8 cellular contexts compared by ENCODE assay signal in genomic region chr6:33314943-33315752, GRCh38. TPM values are rescaled to one million over a fixed set of nuclear protein-coding genes. Genes with fewer than 3 reads are reported as not detected.
DNase-seq lines count a peak whose midpoint lies in the region; ATAC-seq and TF ChIP-seq lines count a peak whose summit lies in the region.

No MANE protein-coding gene starts in this region.

- no peak for TF ChIP-seq CTCF in glutamatergic neuron (IDR thresholded peaks at IDR 0.05; ENCODE audit: partially characterized antibody, unreplicated experiment)

- POLR2A ChIA-PET in activated CD4-positive, alpha-beta memory T cell treated with anti-CD3 and anti-CD28 coated beads, Interleukin-2, amount 10 ng/mL, durations not matched to agents 7 days and 5 days (lab: Charles Lee) = interaction anchor here (1.9 to 2.0 kb wide), 2 partner anchors 26 to 29 kb away, joined by 5 to 7 read pairs; partner anchors contain the start of gene WDR46

- intact Hi-C loops in activated naive CD4-positive, alpha-beta T cell treated with anti-CD3 and anti-CD28 coated beads for 36 hours (cut with micrococcal nuclease) = loop anchor here (1.0 to 10.0 kb wide), 9 partner anchors 8 to 470 kb away; partner anchors contain the start of genes PSMB8 and VPS52
- intact Hi-C loops in sciatic nerve (cut with DNase I) = no loop called here

- peak overlapping the region; percentile 99 for H3K27ac Mint-ChIP-seq in activated naive CD4-positive, alpha-beta T cell treated with anti-CD3 and anti-CD28 coated beads for 36 hours
- H3K27ac Mint-ChIP-seq in activated CD4-positive, alpha-beta memory T cell treated with anti-CD3 and anti-CD28 coated beads, Interleukin-2, amount 10 ng/mL, durations not matched to agents 7 days and 5 days = peak overlapping the region; percentile 91
- no peak overlapping the region for H3K27ac Mint-ChIP-seq in glutamatergic neuron (ENCODE audit: unreplicated experiment)

- CTCF ChIA-PET in activated naive CD4-positive, alpha-beta T cell treated with anti-CD3 and anti-CD28 coated beads for 36 hours (lab: Charles Lee) = no interaction called here
- CTCF ChIA-PET in activated CD4-positive, alpha-beta memory T cell treated with anti-CD3 and anti-CD28 coated beads, Interleukin-2, amount 10 ng/mL, durations not matched to agents 7 days and 5 days (lab: Charles Lee) = no interaction called here

- ATAC-seq in sciatic nerve (peak; percentile 1), HG02884 (IDR thresholded peaks at IDR 0.05; ENCODE audit: unreplicated experiment) (no peak)

- no peaks in the 10 kb centered on the region for H3K9me3 Mint-ChIP-seq in activated naive CD4-positive, alpha-beta T cell treated with anti-CD3 and anti-CD28 coated beads for 36 hours
- H3K9me3 Mint-ChIP-seq in activated CD4-positive, alpha-beta memory T cell treated with anti-CD3 and anti-CD28 coated beads, Interleukin-2, amount 10 ng/mL, durations not matched to agents 7 days and 5 days = no peaks in the 10 kb centered on the region
- H3K9me3 Mint-ChIP-seq in glutamatergic neuron (ENCODE audit: unreplicated experiment) = peaks cover 11% of the 10 kb centered on the region

- no peak for DNase-seq in activated naive CD4-positive, alpha-beta T cell treated with anti-CD3 and anti-CD28 coated beads for 36 hours
- DNase-seq in activated naive CD4-positive, alpha-beta T cell treated with Interleukin-2 at 50 U/mL for 16 hours = no peak
- DNase-seq in activated CD4-positive, alpha-beta memory T cell treated with anti-CD3 and anti-CD28 coated beads, Interleukin-2, amount 10 ng/mL, durations not matched to agents 7 days and 5 days = no peak
- DNase-seq in glutamatergic neuron (no peak), sciatic nerve (ENCODE audit: low spot score) (peak; percentile 81), ACHN (no peak), iPS-NIHi11 (ENCODE audit: low spot score) (no peak)

- H3K36me3 Mint-ChIP-seq in activated naive CD4-positive, alpha-beta T cell treated with anti-CD3 and anti-CD28 coated beads for 36 hours (ENCODE audit: low read depth) = peaks cover 41% of the 10 kb centered on the region
- H3K36me3 Mint-ChIP-seq in activated CD4-positive, alpha-beta memory T cell treated with anti-CD3 and anti-CD28 coated beads, Interleukin-2, amount 10 ng/mL, durations not matched to agents 7 days and 5 days (ENCODE audit: low read depth) = peaks cover 69% of the 10 kb centered on the region
- no peaks in the 10 kb centered on the region for H3K36me3 Mint-ChIP-seq in glutamatergic neuron (ENCODE audit: unreplicated experiment)

- H3K4me3 Mint-ChIP-seq in activated naive CD4-positive, alpha-beta T cell treated with anti-CD3 and anti-CD28 coated beads for 36 hours = peak overlapping the region; percentile 99
- H3K4me3 Mint-ChIP-seq in activated CD4-positive, alpha-beta memory T cell treated with anti-CD3 and anti-CD28 coated beads, Interleukin-2, amount 10 ng/mL, durations not matched to agents 7 days and 5 days = peak overlapping the region; percentile 87
- H3K4me3 Mint-ChIP-seq in glutamatergic neuron (ENCODE audit: unreplicated experiment) = peak overlapping the region; percentile 73

- H3K27me3 Mint-ChIP-seq in activated naive CD4-positive, alpha-beta T cell treated with anti-CD3 and anti-CD28 coated beads for 36 hours (ENCODE audit: low read depth) = no peaks in the 10 kb centered on the region
- no peaks in the 10 kb centered on the region for H3K27me3 Mint-ChIP-seq in activated CD4-positive, alpha-beta memory T cell treated with anti-CD3 and anti-CD28 coated beads, Interleukin-2, amount 10 ng/mL, durations not matched to agents 7 days and 5 days
- H3K27me3 Mint-ChIP-seq in glutamatergic neuron (ENCODE audit: unreplicated experiment) = peaks cover 10% of the 10 kb centered on the region

- peaks cover 69% of the 10 kb centered on the region for H3K4me1 Mint-ChIP-seq in activated naive CD4-positive, alpha-beta T cell treated with anti-CD3 and anti-CD28 coated beads for 36 hours (ENCODE audit: low read depth)
- H3K4me1 Mint-ChIP-seq in activated CD4-positive, alpha-beta memory T cell treated with anti-CD3 and anti-CD28 coated beads, Interleukin-2, amount 10 ng/mL, durations not matched to agents 7 days and 5 days = peaks cover 75% of the 10 kb centered on the region
- H3K4me1 Mint-ChIP-seq in glutamatergic neuron (ENCODE audit: low read depth, unreplicated experiment) = peaks cover 17% of the 10 kb centered on the region

- in situ Hi-C loops in ACHN (cut with HindIII; ENCODE audit: low pct_ligation_motif_present, low pct_unique_long_range_greater_than_20kb, low sequenced_read_pairs) = no loop called here

RNA-seq across cellular contexts. Expression of gene TAPBP, which starts 1.3 kb away (rescaled TPM):
- total RNA-seq in activated naive CD4-positive, alpha-beta T cell treated with anti-CD3 and anti-CD28 coated beads for 36 hours = 100 to 1,000 TPM; 184 TPM
- total RNA-seq in activated CD4-positive, alpha-beta memory T cell treated with anti-CD3 and anti-CD28 coated beads, Interleukin-2, amount 10 ng/mL, durations not matched to agents 7 days and 5 days = 100 to 1,000 TPM; 243 to 249 TPM
- total RNA-seq in glutamatergic neuron (ENCODE audit: unreplicated experiment) (4.7 TPM), sciatic nerve (85.5 TPM)

RNA-seq across cellular contexts. Expression of gene ZBTB22, which starts 2.4 kb away (rescaled TPM):
- 1 to 10 TPM; 8.8 to 9.0 TPM for total RNA-seq in activated naive CD4-positive, alpha-beta T cell treated with anti-CD3 and anti-CD28 coated beads for 36 hours
- total RNA-seq in activated CD4-positive, alpha-beta memory T cell treated with anti-CD3 and anti-CD28 coated beads, Interleukin-2, amount 10 ng/mL, durations not matched to agents 7 days and 5 days = 10 to 100 TPM; 16.5 to 18.0 TPM
- total RNA-seq in glutamatergic neuron (ENCODE audit: unreplicated experiment) = 21.7 TPM
- 23.2 TPM for total RNA-seq in sciatic nerve

RNA-seq across cellular contexts. Expression of gene DAXX, which starts 7.6 kb away (rescaled TPM):
- 10 to 100 TPM; 48.1 to 55.1 TPM for total RNA-seq in activated naive CD4-positive, alpha-beta T cell treated with anti-CD3 and anti-CD28 coated beads for 36 hours
- 100 to 1,000 TPM in 1 of 2 experiments, 10 to 100 TPM in 1; 95.7 to 103 TPM for total RNA-seq in activated CD4-positive, alpha-beta memory T cell treated with anti-CD3 and anti-CD28 coated beads, Interleukin-2, amount 10 ng/mL, durations not matched to agents 7 days and 5 days
- total RNA-seq in glutamatergic neuron (ENCODE audit: unreplicated experiment) (37.1 TPM), sciatic nerve (35.9 TPM)

RNA-seq across cellular contexts. Expression of gene RGL2, which starts 16.4 kb away (rescaled TPM):
- 10 to 100 TPM; 23.8 to 27.8 TPM for total RNA-seq in activated naive CD4-positive, alpha-beta T cell treated with anti-CD3 and anti-CD28 coated beads for 36 hours
- 10 to 100 TPM; 44.3 to 45.1 TPM for total RNA-seq in activated CD4-positive, alpha-beta memory T cell treated with anti-CD3 and anti-CD28 coated beads, Interleukin-2, amount 10 ng/mL, durations not matched to agents 7 days and 5 days
- 61.3 TPM for total RNA-seq in glutamatergic neuron (ENCODE audit: unreplicated experiment)
- total RNA-seq in sciatic nerve = 83.5 TPM

RNA-seq across cellular contexts. Expression of gene PFDN6, which starts 25.7 kb away (rescaled TPM):
- total RNA-seq in activated naive CD4-positive, alpha-beta T cell treated with anti-CD3 and anti-CD28 coated beads for 36 hours = 10 to 100 TPM; 67.9 to 81.3 TPM
- 10 to 100 TPM; 63.5 to 65.0 TPM for total RNA-seq in activated CD4-positive, alpha-beta memory T cell treated with anti-CD3 and anti-CD28 coated beads, Interleukin-2, amount 10 ng/mL, durations not matched to agents 7 days and 5 days
- 69.7 TPM for total RNA-seq in glutamatergic neuron (ENCODE audit: unreplicated experiment)
- 27.1 TPM for total RNA-seq in sciatic nerve

Comparison
In these comparisons a context has a peak if more than half of its experiments do, and no peak if none do; other contexts are left out.
1. RNA of gene TAPBP, which starts 1.3 kb away (total RNA-seq): 243 to 249 TPM in activated CD4-positive, alpha-beta memory T cell treated with anti-CD3 and anti-CD28 coated beads, Interleukin-2, amount 10 ng/mL, durations not matched to agents 7 days and 5 days, 184 TPM in activated naive CD4-positive, alpha-beta T cell treated with anti-CD3 and anti-CD28 coated beads for 36 hours and 85.5 TPM in sciatic nerve (single experiment); 4.7 TPM in glutamatergic neuron (single experiment); every median in the first group is over 10 times any median in the second.
2. Peak in every context shown above with its lines, with median percentiles within 50 percentile points of each other: H3K4me3 Mint-ChIP-seq.